20 cellular contexts compared by ENCODE assay signal in genomic region chr3:48962939-48963338, GRCh38. TPM values are rescaled to one million over a fixed set of nuclear protein-coding genes. Genes with fewer than 3 reads are reported as not detected.
A peak's percentile ranks its signal among the peaks of the same experiment; 100 is the strongest.
DNase-seq lines count a peak whose midpoint lies in the region; ATAC-seq and TF ChIP-seq lines count a peak whose summit lies in the region.
"Had no signal": no experiment of that assay in that cellular context is flagged by ENCODE, and none has a peak within 500 bp of the region (broad histone marks: within the 10 kb centered on the region; RNA-seq: fewer than 3 reads in every experiment).

No MANE protein-coding gene starts in this region.

- TF ChIP-seq CTCF in MCF 10A (IDR thresholded peaks at IDR 0.05; ENCODE audit: unreplicated experiment): no peak
- no peak for TF ChIP-seq CTCF in mammary epithelial cell (conservative IDR thresholded peaks at IDR 0.05 in 1 of 2, IDR thresholded peaks at IDR 0.05 in 1 of 2; ENCODE audit: extremely low read depth in 1 of 2, insufficient read depth in 1 of 2, low read depth in 1 of 2, low read length in 2 of 2)

- H3K27ac ChIP-seq in mammary epithelial cell (ENCODE audit: insufficient read depth, low read depth, low read length): no peak overlapping the region
- H3K27ac ChIP-seq: BLaER1, HL-60, SK-N-MC had no signal

- H3K27me3 ChIP-seq in mammary epithelial cell (ENCODE audit: insufficient read depth, low read length): no peaks in the 10 kb centered on the region
- no peaks in the 10 kb centered on the region for H3K27me3 ChIP-seq in iPS-15b (ENCODE audit: control insufficient read depth, insufficient read depth, low read length)
- H3K27me3 ChIP-seq: BLaER1 had no signal

- intact Hi-C loops in MCF 10A (cut with micrococcal nuclease) (no loop called here), mammary epithelial cell (cut with micrococcal nuclease) (no loop called here)

- H2AFZ ChIP-seq in mammary epithelial cell (ENCODE audit: low read depth, low read length): no peak overlapping the region

- H3K4me2 ChIP-seq in mammary epithelial cell (ENCODE audit: insufficient read depth, low read depth, low read length): no peak overlapping the region
- H3K4me2 ChIP-seq: BLaER1 had no signal

- no peak for ATAC-seq in activated T-helper 17 cell treated with anti-CD3 and anti-CD28 coated beads, Interleukin-2, amount 50 U/mL, for 72 hours (replicated peaks)
- ATAC-seq in GM19035 (IDR thresholded peaks at IDR 0.05; ENCODE audit: unreplicated experiment): no peak
- ATAC-seq in HG03521 (IDR thresholded peaks at IDR 0.05; ENCODE audit: unreplicated experiment): no peak

- DNase-seq in MCF 10A (ENCODE audit: unreplicated experiment) (no peak), mammary epithelial cell (no peak)
- no peak for DNase-seq in stimulated activated CD4-positive, alpha-beta T cell treated with anti-CD3 and anti-CD28 coated beads, Interleukin-2, amount 100 ng/mL, for 48 hours
- DNase-seq: CD4-positive, alpha-beta T cell; COR-L47; DMS79; NCI-H187; NCI-H446; NCI-H526; RPMI8226; SHP77 had no signal

- in situ Hi-C loops in mammary epithelial cell (cut with MboI; ENCODE audit: low sequenced_read_pairs in 2 of 2): no loop called here

- H3K9me3 ChIP-seq in mammary epithelial cell (replicated peaks; ENCODE audit: insufficient read depth, low read length) (no peaks in the 10 kb centered on the region), iPS-15b (ENCODE audit: control insufficient read depth, insufficient read depth, low read length) (no peaks in the 10 kb centered on the region)
- H3K9me3 ChIP-seq: BLaER1, HAP-1 had no signal

- H3K27ac Mint-ChIP-seq in MCF 10A (ENCODE audit: low read depth, unreplicated experiment): peak overlapping the region; percentile 76
- peak overlapping the region; percentile 16 for H3K27ac Mint-ChIP-seq in activated T-helper 17 cell treated with anti-CD3 and anti-CD28 coated beads, Interleukin-2, amount 50 U/mL, for 72 hours
- H3K27ac Mint-ChIP-seq: CD4-positive, alpha-beta T cell had no signal

- peaks cover 73% of the 10 kb centered on the region for H3K36me3 Mint-ChIP-seq in MCF 10A (ENCODE audit: insufficient read depth, unreplicated experiment)
- H3K36me3 Mint-ChIP-seq in activated T-helper 17 cell treated with anti-CD3 and anti-CD28 coated beads, Interleukin-2, amount 50 U/mL, for 72 hours (ENCODE audit: low read depth): peaks cover 87% of the 10 kb centered on the region
- H3K36me3 Mint-ChIP-seq: IgD-negative memory B cell had no signal

- H3K4me3 ChIP-seq in mammary epithelial cell (replicated peaks in 1 of 3; ENCODE audit: insufficient read depth in 1 of 3, low read depth in 2 of 3, low read length in 3 of 3) (no peak overlapping the region), iPS-15b (ENCODE audit: low read depth, low read length) (peak overlapping the region; percentile 30)
- H3K4me3 ChIP-seq: BLaER1, HAP-1, SK-N-MC had no signal

- peaks cover 15% of the 10 kb centered on the region for H3K36me3 ChIP-seq in mammary epithelial cell (ENCODE audit: insufficient read depth, low read length)
- peaks cover 17% of the 10 kb centered on the region for H3K36me3 ChIP-seq in iPS-15b (ENCODE audit: control insufficient read depth, insufficient read depth, low read length)

- H3K27me3 Mint-ChIP-seq in MCF 10A (ENCODE audit: insufficient read depth, unreplicated experiment): no peaks in the 10 kb centered on the region
- H3K27me3 Mint-ChIP-seq in activated T-helper 17 cell treated with anti-CD3 and anti-CD28 coated beads, Interleukin-2, amount 50 U/mL, for 72 hours: no peaks in the 10 kb centered on the region
- H3K27me3 Mint-ChIP-seq: CD4-positive, alpha-beta T cell; IgD-negative memory B cell had no signal

- BruUV-seq in MCF 10A (replicated peaks; lab: Mats Ljungman, UMichigan): no TSS peak
- BruUV-seq in mammary epithelial cell (replicated peaks; lab: Mats Ljungman, UMichigan): no TSS peak

- H3K4me3 Mint-ChIP-seq in MCF 10A (ENCODE audit: unreplicated experiment): no peak overlapping the region
- H3K4me3 Mint-ChIP-seq in activated T-helper 17 cell treated with anti-CD3 and anti-CD28 coated beads, Interleukin-2, amount 50 U/mL, for 72 hours: no peak overlapping the region
- H3K4me3 Mint-ChIP-seq: CD4-positive, alpha-beta T cell; IgD-negative memory B cell had no signal

- no peak overlapping the region for H3K9ac ChIP-seq in mammary epithelial cell (ENCODE audit: insufficient read depth, low read length)
- H3K9ac ChIP-seq in iPS-15b (ENCODE audit: low read depth, low read length): no peak overlapping the region
- H3K9ac ChIP-seq: BLaER1 had no signal

- H4K20me1 ChIP-seq in mammary epithelial cell (ENCODE audit: insufficient read depth, low read length): no peaks in the 10 kb centered on the region

- peaks cover 5% of the 10 kb centered on the region for H3K4me1 Mint-ChIP-seq in MCF 10A (ENCODE audit: insufficient read depth, unreplicated experiment)
- H3K4me1 Mint-ChIP-seq in activated T-helper 17 cell treated with anti-CD3 and anti-CD28 coated beads, Interleukin-2, amount 50 U/mL, for 72 hours: peaks cover 19% of the 10 kb centered on the region

- peaks cover 23% of the 10 kb centered on the region for H3K79me2 ChIP-seq in mammary epithelial cell (ENCODE audit: insufficient read depth, low read length)

- CTCF ChIA-PET in MCF 10A (lab: Yijun Ruan, JAX) (interaction anchor here (0.5 kb wide), 1 partner anchor 19 kb away, joined by 3 read pairs; no protein-coding TSS in a partner anchor), mammary epithelial cell (lab: Charles Lee; ENCODE audit: low non-redundant PET) (no interaction called here)

- POLR2A ChIA-PET in MCF 10A (lab: Yijun Ruan, JAX): no interaction called here

- H3K9me3 Mint-ChIP-seq in MCF 10A (ENCODE audit: unreplicated experiment): no peaks in the 10 kb centered on the region
- no peaks in the 10 kb centered on the region for H3K9me3 Mint-ChIP-seq in activated T-helper 17 cell treated with anti-CD3 and anti-CD28 coated beads, Interleukin-2, amount 50 U/mL, for 72 hours
- H3K9me3 Mint-ChIP-seq: CD4-positive, alpha-beta T cell; IgD-negative memory B cell had no signal

- no peaks in the 10 kb centered on the region for H3K4me1 ChIP-seq in mammary epithelial cell (ENCODE audit: insufficient read depth, low read length)
- peaks cover 16% of the 10 kb centered on the region for H3K4me1 ChIP-seq in iPS-15b (ENCODE audit: control insufficient read depth, insufficient read depth, low read length)
- H3K4me1 ChIP-seq: HAP-1 had no signal

- WGBS in mammary epithelial cell (ENCODE audit: low coverage, missing lambda C conversion rate): 98% methylated on average over 4 of the region's 4 CpGs

- dilution Hi-C loops in mammary epithelial cell (cut with HindIII; ENCODE audit: low sequenced_read_pairs): no loop called here

RNA-seq across cellular contexts. Expression of gene P4HTM, which starts 27.1 kb away (rescaled TPM):
- total RNA-seq in MCF 10A (2022) (18.8 and 26.1 TPM in 2 replicates), mammary epithelial cell (10 to 100 TPM in 1 of 2 donors, 1 to 10 TPM in 1; 8.1 to 10.2 TPM)
- 4.7 TPM for polyA plus RNA-seq in mammary epithelial cell
- 2.9 TPM for polyA minus RNA-seq in mammary epithelial cell
- total RNA-seq in activated T-helper 17 cell treated with anti-CD3 and anti-CD28 coated beads, Interleukin-2, amount 50 U/mL, for 72 hours: 10 to 100 TPM; 32.2 to 44.9 TPM

RNA-seq across cellular contexts. Expression of gene WDR6, which starts 44.3 kb away (rescaled TPM):
- total RNA-seq in MCF 10A (2022): 112 and 116 TPM in 2 replicates
- total RNA-seq in mammary epithelial cell: 100 to 1,000 TPM in 1 of 2 donors, 10 to 100 TPM in 1; 91.2 to 108 TPM
- polyA plus RNA-seq in mammary epithelial cell: 93.9 TPM
- 208 TPM for polyA minus RNA-seq in mammary epithelial cell
- total RNA-seq in activated T-helper 17 cell treated with anti-CD3 and anti-CD28 coated beads, Interleukin-2, amount 50 U/mL, for 72 hours: 100 to 1,000 TPM; 154 to 208 TPM

RNA-seq across cellular contexts. Expression of gene ARIH2, which starts 44.3 kb away (rescaled TPM):
- total RNA-seq in MCF 10A (2022): 152 and 167 TPM in 2 replicates
- 100 to 1,000 TPM in 1 of 2 donors, 10 to 100 TPM in 1; 84.7 to 115 TPM for total RNA-seq in mammary epithelial cell
- polyA plus RNA-seq in mammary epithelial cell: 76.6 TPM
- 76.4 TPM for polyA minus RNA-seq in mammary epithelial cell
- 100 to 1,000 TPM; 107 to 158 TPM for total RNA-seq in activated T-helper 17 cell treated with anti-CD3 and anti-CD28 coated beads, Interleukin-2, amount 50 U/mL, for 72 hours

RNA-seq across cellular contexts. Expression of gene DALRD3, which starts 55.4 kb away (rescaled TPM):
- total RNA-seq in MCF 10A (2022): 41.8 and 42.7 TPM in 2 replicates
- total RNA-seq in mammary epithelial cell: 10 to 100 TPM; 20.3 to 27.8 TPM
- polyA plus RNA-seq in mammary epithelial cell: 48.8 TPM
- polyA minus RNA-seq in mammary epithelial cell: 170 TPM
- 10 to 100 TPM; 20.9 to 21.2 TPM for total RNA-seq in activated T-helper 17 cell treated with anti-CD3 and anti-CD28 coated beads, Interleukin-2, amount 50 U/mL, for 72 hours

RNA-seq across cellular contexts. Expression of gene NDUFAF3, which starts 59.0 kb away (rescaled TPM):
- total RNA-seq in MCF 10A (2022): 77.8 and 86.5 TPM in 2 replicates
- 10 to 100 TPM; 27.0 to 83.6 TPM for total RNA-seq in mammary epithelial cell
- polyA plus RNA-seq in mammary epithelial cell: 73.1 TPM
- 41.2 TPM for polyA minus RNA-seq in mammary epithelial cell
- total RNA-seq in activated T-helper 17 cell treated with anti-CD3 and anti-CD28 coated beads, Interleukin-2, amount 50 U/mL, for 72 hours: 10 to 100 TPM; 40.6 to 56.7 TPM
